ENCODE assay signal across 12 cellular contexts in genomic region chr10:44967596-44967995, GRCh38. TPM values are rescaled to one million over a fixed set of nuclear protein-coding genes. Genes with fewer than 3 reads are reported as not detected.
DNase-seq lines count a peak whose midpoint lies in the region; ATAC-seq, FAIRE-seq and TF ChIP-seq lines count a peak whose summit lies in the region.
"Had no signal": no experiment of that assay in that cellular context is flagged by ENCODE, and none has a peak within 500 bp of the region (broad histone marks: within the 10 kb centered on the region; RNA-seq: fewer than 3 reads in every experiment).

No MANE protein-coding gene starts in this region.

- peaks cover 20% of the 10 kb centered on the region for H3K36me3 Mint-ChIP-seq in GM23338 (ENCODE audit: low read depth)
- no peaks in the 10 kb centered on the region for H3K36me3 Mint-ChIP-seq in activated naive CD8-positive, alpha-beta T cell treated with anti-CD3 and anti-CD28 coated beads for 36 hours
- no peaks in the 10 kb centered on the region for H3K36me3 Mint-ChIP-seq in stimulated activated effector memory CD8-positive, alpha-beta T cell treated with anti-CD3 and anti-CD28 coated beads, Interleukin-12 subunit alpha, Interleukin-12 subunit beta, amount 100 ng/mL, for 72 hours
- no peaks in the 10 kb centered on the region for H3K36me3 Mint-ChIP-seq in activated CD4-positive, alpha-beta memory T cell treated with anti-CD3 and anti-CD28 coated beads for 36 hours

- H3K9me3 ChIP-seq in kidney (ENCODE audit: control insufficient read depth in 1 of 2, low read length in 2 of 2) = no peaks in the 10 kb centered on the region

- H3K4me1 Mint-ChIP-seq in GM23338 = peaks cover 52% of the 10 kb centered on the region
- H3K4me1 Mint-ChIP-seq in activated naive CD8-positive, alpha-beta T cell treated with anti-CD3 and anti-CD28 coated beads for 36 hours = peaks cover 43% of the 10 kb centered on the region
- peaks cover 45% of the 10 kb centered on the region for H3K4me1 Mint-ChIP-seq in stimulated activated effector memory CD8-positive, alpha-beta T cell treated with anti-CD3 and anti-CD28 coated beads, Interleukin-12 subunit alpha, Interleukin-12 subunit beta, amount 100 ng/mL, for 72 hours
- peaks cover 25% of the 10 kb centered on the region for H3K4me1 Mint-ChIP-seq in activated CD4-positive, alpha-beta memory T cell treated with anti-CD3 and anti-CD28 coated beads for 36 hours (ENCODE audit: low read depth)

- CTCF ChIA-PET in activated CD4-positive, alpha-beta memory T cell treated with anti-CD3 and anti-CD28 coated beads for 36 hours (lab: Charles Lee) = interaction anchor here (0.9 to 3.9 kb wide), 3 partner anchors 9 to 35 kb away, joined by 3 to 22 read pairs (median 3); no protein-coding TSS in a partner anchor

- H3K27ac ChIP-seq in GM23338 (ENCODE audit: low read depth) (no peak overlapping the region), kidney (ENCODE audit: low read depth in 2 of 2, low read length in 2 of 2) (peak overlapping the region; percentile 20 to 50)

- H3K4me1 ChIP-seq in GM23338 (ENCODE audit: insufficient read depth) (peaks cover 36% of the 10 kb centered on the region), kidney (ENCODE audit: control insufficient read depth in 1 of 2, insufficient read depth in 1 of 2, low read depth in 1 of 2, low read length in 2 of 2) (peaks cover 37 to 55% of the 10 kb centered on the region in 2 donors)

- no peak for ATAC-seq in GM23338
- no peak for ATAC-seq in stimulated activated effector memory CD8-positive, alpha-beta T cell treated with anti-CD3 and anti-CD28 coated beads, Interleukin-12 subunit alpha, Interleukin-12 subunit beta, amount 100 ng/mL, for 72 hours
- no peak for ATAC-seq in GM21367 (IDR thresholded peaks at IDR 0.05; ENCODE audit: unreplicated experiment)
- no peak for ATAC-seq in HG02884 (IDR thresholded peaks at IDR 0.05; ENCODE audit: unreplicated experiment)

- H3K9me2 ChIP-seq in GM23338 (ENCODE audit: insufficient read depth) = peaks cover 9% of the 10 kb centered on the region; the same call in 1 of the 2 replicates

- no peaks in the 10 kb centered on the region; the same call in 1 of the 2 replicates for H3K79me2 ChIP-seq in GM23338 (replicated peaks; ENCODE audit: insufficient read depth)

- H3K9me3 Mint-ChIP-seq in GM23338 = no peaks in the 10 kb centered on the region; the same call in 2 of the 3 replicates
- H3K9me3 Mint-ChIP-seq in activated naive CD8-positive, alpha-beta T cell treated with anti-CD3 and anti-CD28 coated beads for 36 hours = no peaks in the 10 kb centered on the region
- no peaks in the 10 kb centered on the region for H3K9me3 Mint-ChIP-seq in stimulated activated effector memory CD8-positive, alpha-beta T cell treated with anti-CD3 and anti-CD28 coated beads, Interleukin-12 subunit alpha, Interleukin-12 subunit beta, amount 100 ng/mL, for 72 hours
- no peaks in the 10 kb centered on the region for H3K9me3 Mint-ChIP-seq in activated CD4-positive, alpha-beta memory T cell treated with anti-CD3 and anti-CD28 coated beads for 36 hours

- peaks cover 6% of the 10 kb centered on the region; the same call in 1 of the 2 replicates for H3F3A ChIP-seq in GM23338 (replicated peaks; ENCODE audit: low read depth)

- no peak overlapping the region for H3K27ac Mint-ChIP-seq in GM23338
- H3K27ac Mint-ChIP-seq in activated naive CD8-positive, alpha-beta T cell treated with anti-CD3 and anti-CD28 coated beads for 36 hours = peak overlapping the region; percentile 79
- H3K27ac Mint-ChIP-seq in stimulated activated effector memory CD8-positive, alpha-beta T cell treated with anti-CD3 and anti-CD28 coated beads, Interleukin-12 subunit alpha, Interleukin-12 subunit beta, amount 100 ng/mL, for 72 hours = peak overlapping the region; percentile 57
- H3K27ac Mint-ChIP-seq in activated CD4-positive, alpha-beta memory T cell treated with anti-CD3 and anti-CD28 coated beads for 36 hours = no peak overlapping the region

- no peak for FAIRE-seq in kidney (lab: Jason Lieb, UNC)

- H3K36me3 ChIP-seq in GM23338 (ENCODE audit: insufficient read depth) (no peaks in the 10 kb centered on the region), kidney (ENCODE audit: control insufficient read depth in 1 of 2, insufficient read depth in 2 of 2, low read length in 2 of 2) (peaks cover 25% of the 10 kb centered on the region in 2 donors)

- no peak for TF ChIP-seq CTCF in GM23338 (conservative IDR thresholded peaks at IDR 0.05; ENCODE audit: low read depth in 2 of 2)
- no peak for TF ChIP-seq CTCF in kidney (IDR thresholded peaks at IDR 0.05; ENCODE audit: borderline replicate concordance, extremely low read depth, insufficient read depth)

- DNase-seq in GM23338 (ENCODE audit: low spot score) (no peak), kidney (no peak), NCI-H2107 (lab: John Stamatoyannopoulos, UW) (no peak)
- DNase-seq in activated naive CD8-positive, alpha-beta T cell treated with anti-CD3 and anti-CD28 coated beads for 36 hours = no peak
- no peak for DNase-seq in stimulated activated effector memory CD8-positive, alpha-beta T cell treated with anti-CD3 and anti-CD28 coated beads, Interleukin-12 subunit alpha, Interleukin-12 subunit beta, amount 100 ng/mL, for 72 hours (ENCODE audit: low spot score in 2 of 2)
- DNase-seq in activated CD4-positive, alpha-beta memory T cell treated with anti-CD3 and anti-CD28 coated beads for 36 hours = no peak
- DNase-seq: activated CD4-positive, alpha-beta T cell treated with anti-CD3 and anti-CD28 coated beads, Interleukin-2, amount 50 U/mL, for 48 hours; NCI-H2081 treated with DMSO at 0.1 percent for 48 hours had no signal

- 0 out of 2 replicates have a peak overlapping the region, but pooled peaks have one; percentile 23 for H3K4me2 ChIP-seq in GM23338

- peaks cover 22% of the 10 kb centered on the region for H3K27me3 Mint-ChIP-seq in GM23338 (ENCODE audit: insufficient read depth, low read depth, poor library complexity)
- no peaks in the 10 kb centered on the region for H3K27me3 Mint-ChIP-seq in activated naive CD8-positive, alpha-beta T cell treated with anti-CD3 and anti-CD28 coated beads for 36 hours
- H3K27me3 Mint-ChIP-seq in activated CD4-positive, alpha-beta memory T cell treated with anti-CD3 and anti-CD28 coated beads for 36 hours = no peaks in the 10 kb centered on the region

- no peaks in the 10 kb centered on the region for H3K27me3 ChIP-seq in GM23338 (ENCODE audit: insufficient read depth)

- POLR2A ChIA-PET in activated CD4-positive, alpha-beta memory T cell treated with anti-CD3 and anti-CD28 coated beads for 36 hours (lab: Charles Lee) = no interaction called here

- H3K4me3 ChIP-seq in GM23338 (no peak overlapping the region), kidney (ENCODE audit: low read length in 2 of 2) (no peak overlapping the region)

- no peak overlapping the region for H3K4me3 Mint-ChIP-seq in GM23338
- no peak overlapping the region for H3K4me3 Mint-ChIP-seq in activated naive CD8-positive, alpha-beta T cell treated with anti-CD3 and anti-CD28 coated beads for 36 hours
- H3K4me3 Mint-ChIP-seq in stimulated activated effector memory CD8-positive, alpha-beta T cell treated with anti-CD3 and anti-CD28 coated beads, Interleukin-12 subunit alpha, Interleukin-12 subunit beta, amount 100 ng/mL, for 72 hours = peak overlapping the region; percentile 28
- H3K4me3 Mint-ChIP-seq in activated CD4-positive, alpha-beta memory T cell treated with anti-CD3 and anti-CD28 coated beads for 36 hours = no peak overlapping the region

- intact Hi-C loops in kidney (cut with DNase I) = no loop called here
- intact Hi-C loops in activated CD4-positive, alpha-beta memory T cell treated with anti-CD3 and anti-CD28 coated beads for 36 hours (cut with micrococcal nuclease) = no loop called here

- H4K20me1 ChIP-seq in GM23338 (replicated peaks; ENCODE audit: insufficient read depth) = no peaks in the 10 kb centered on the region

- H2AFZ ChIP-seq in GM23338 = no peak overlapping the region

- H3K9ac ChIP-seq in kidney (ENCODE audit: low read length in 2 of 2) = no peak overlapping the region

TF ChIP-seq in GM23338, 12 proteins besides CTCF, POLR2A, EP300 and RAD21 (continues in another document):
- no peak for TF ChIP-seq EZH2 (IDR thresholded peaks at IDR 0.05; ENCODE audit: low read depth, unreplicated experiment)
- TF ChIP-seq NANOG (IDR thresholded peaks at IDR 0.05; ENCODE audit: borderline replicate concordance) = no peak

RNA-seq across cellular contexts. Expression of gene RASSF4, which starts 8.0 kb away (rescaled TPM):
- total RNA-seq in GM23338 (2014; rRNA removed; shearing (Covaris generic)) = 10.3 and 12.4 TPM in 2 replicates
- polyA plus RNA-seq in GM23338 (2016; fragmentation: Nextera tagmentation; extraction: Ambion mirVana) = 13.6 and 17.8 TPM in 2 replicates
- total RNA-seq in activated naive CD8-positive, alpha-beta T cell treated with anti-CD3 and anti-CD28 coated beads for 36 hours = 1 to 10 TPM; 5.6 to 6.2 TPM
- total RNA-seq in kidney = 76.4 TPM
- polyA plus RNA-seq in kidney (ENCODE audit: insufficient read depth, low read depth, low replicate concordance) = 83.1 TPM
- 1 to 10 TPM in 1 of 2 experiments, under 1 TPM in 1; 0.77 to 1.1 TPM for total RNA-seq in activated CD4-positive, alpha-beta memory T cell treated with anti-CD3 and anti-CD28 coated beads for 36 hours

RNA-seq across cellular contexts. Expression of gene DEPP1, which starts 11.0 kb away (rescaled TPM):
- 0.12 and 1.3 TPM in 2 replicates for total RNA-seq in GM23338 (2014; rRNA removed; shearing (Covaris generic))
- polyA plus RNA-seq in GM23338 (2016; fragmentation: Nextera tagmentation; extraction: Ambion mirVana) (0.37 TPM in 2 replicates), kidney (ENCODE audit: insufficient read depth, low read depth, low replicate concordance) (44.4 TPM)
- total RNA-seq in activated naive CD8-positive, alpha-beta T cell treated with anti-CD3 and anti-CD28 coated beads for 36 hours = under 1 TPM; 0.12 to 0.49 TPM
- 146 TPM for total RNA-seq in kidney
- under 1 TPM; 0.34 to 0.40 TPM for total RNA-seq in activated CD4-positive, alpha-beta memory T cell treated with anti-CD3 and anti-CD28 coated beads for 36 hours

RNA-seq across cellular contexts. Expression of gene ZNF22, which starts 33.1 kb away (rescaled TPM):
- 38.7 and 40.5 TPM in 2 replicates for total RNA-seq in GM23338 (2014; rRNA removed; shearing (Covaris generic))
- 72.8 and 81.8 TPM in 2 replicates for polyA plus RNA-seq in GM23338 (2016; fragmentation: Nextera tagmentation; extraction: Ambion mirVana)
- 10 to 100 TPM; 45.6 to 47.6 TPM for total RNA-seq in activated naive CD8-positive, alpha-beta T cell treated with anti-CD3 and anti-CD28 coated beads for 36 hours
- 24.5 TPM for total RNA-seq in kidney
- 18.7 TPM for polyA plus RNA-seq in kidney (ENCODE audit: insufficient read depth, low read depth, low replicate concordance)
- total RNA-seq in activated CD4-positive, alpha-beta memory T cell treated with anti-CD3 and anti-CD28 coated beads for 36 hours = 10 to 100 TPM; 19.3 to 19.9 TPM

RNA-seq across cellular contexts. Expression of gene TMEM72, which starts 56.5 kb away (rescaled TPM):
- not detected in 2 replicates for total RNA-seq in GM23338 (2014; rRNA removed; shearing (Covaris generic))
- not detected in 2 replicates for polyA plus RNA-seq in GM23338 (2016; fragmentation: Nextera tagmentation; extraction: Ambion mirVana)
- total RNA-seq in activated naive CD8-positive, alpha-beta T cell treated with anti-CD3 and anti-CD28 coated beads for 36 hours = not detected
- 19.3 TPM for total RNA-seq in kidney
- 127 TPM for polyA plus RNA-seq in kidney (ENCODE audit: insufficient read depth, low read depth, low replicate concordance)
- total RNA-seq in activated CD4-positive, alpha-beta memory T cell treated with anti-CD3 and anti-CD28 coated beads for 36 hours = not detected
- total RNA-seq: glomerular endothelial cell, H4 had no signal

Comparison
In these comparisons a context has a peak if more than half of its experiments do, and no peak if none do; other contexts are left out.
1. H3K27ac Mint-ChIP-seq: peak in activated naive CD8-positive, alpha-beta T cell treated with anti-CD3 and anti-CD28 coated beads for 36 hours (single experiment) and stimulated activated effector memory CD8-positive, alpha-beta T cell treated with anti-CD3 and anti-CD28 coated beads, Interleukin-12 subunit alpha, Interleukin-12 subunit beta, amount 100 ng/mL, for 72 hours (single experiment); none in GM23338 (single experiment) and activated CD4-positive, alpha-beta memory T cell treated with anti-CD3 and anti-CD28 coated beads for 36 hours (single experiment).
2. RNA of gene DEPP1, which starts 11.0 kb away (total RNA-seq): 146 TPM in kidney (single experiment); 0.12 to 1.3 TPM in GM23338, 0.12 to 0.49 TPM in activated naive CD8-positive, alpha-beta T cell treated with anti-CD3 and anti-CD28 coated beads for 36 hours and 0.34 to 0.40 TPM in activated CD4-positive, alpha-beta memory T cell treated with anti-CD3 and anti-CD28 coated beads for 36 hours; every median in the first group is over 10 times any median in the second.